ENCODE assay signal across 11 cellular contexts in genomic region chr6:32046450-32047083, GRCh38. TPM values are rescaled to one million over a fixed set of nuclear protein-coding genes. Genes with fewer than 3 reads are reported as not detected.
A peak's percentile ranks its signal among the peaks of the same experiment; 100 is the strongest.
DNase-seq lines count a peak whose midpoint lies in the region; ATAC-seq and TF ChIP-seq lines count a peak whose summit lies in the region.
"Had no signal": no experiment of that assay in that cellular context is flagged by ENCODE, and none has a peak within 500 bp of the region (broad histone marks: within the 10 kb centered on the region; RNA-seq: fewer than 3 reads in every experiment).

No MANE protein-coding gene starts in this region.

- H3F3A ChIP-seq in PC-9 (ENCODE audit: insufficient read depth, low read depth): peaks cover 19% of the 10 kb centered on the region; the same call in 1 of the 2 replicates

- POLR2A ChIA-PET in PC-9 (lab: Charles Lee; ENCODE audit: unreplicated experiment): interaction anchor here (0.5 to 0.6 kb wide), 5 partner anchors 30 to 137 kb away, joined by 3 to 6 read pairs (median 4); partner anchors contain the start of gene CFB

- intact Hi-C loops in PC-9 (cut with micrococcal nuclease; ENCODE audit: unreplicated experiment): loop anchor here (2.0 kb wide), 2 partner anchors 32 to 68 kb away; no protein-coding TSS in a partner anchor
- intact Hi-C loops in posterior vena cava (cut with DNase I): no loop called here

- no peaks in the 10 kb centered on the region for H3K36me3 Mint-ChIP-seq in activated naive CD4-positive, alpha-beta T cell treated with anti-CD3 and anti-CD28 coated beads, Interleukin-2, amount 50 U/mL, for 72 hours

- H3K9me3 Mint-ChIP-seq in activated naive CD4-positive, alpha-beta T cell treated with anti-CD3 and anti-CD28 coated beads, Interleukin-2, amount 50 U/mL, for 72 hours: no peaks in the 10 kb centered on the region

- no peaks in the 10 kb centered on the region for H4K20me1 ChIP-seq in PC-9 (ENCODE audit: insufficient read depth)

- TSS peak; percentile 88 for BruUV-seq in PC-9 (replicated peaks; lab: Mats Ljungman, UMichigan)

- H2AFZ ChIP-seq in PC-9: peak overlapping the region; percentile 70

- H3K27ac ChIP-seq in PC-9: peak overlapping the region; percentile 91
- H3K27ac ChIP-seq: epithelial cell of prostate had no signal

- CTCF ChIA-PET in PC-9 (lab: Charles Lee): no interaction called here

- H3K27ac Mint-ChIP-seq in activated naive CD4-positive, alpha-beta T cell treated with anti-CD3 and anti-CD28 coated beads, Interleukin-2, amount 50 U/mL, for 72 hours: no peak overlapping the region

- DNase-seq in DMS79 treated with DMSO at 0.1 percent for 48 hours (lab: John Stamatoyannopoulos, UW): peak; percentile 36
- peak; percentile 49 to 66 for DNase-seq in PC-9
- DNase-seq in fibroblast of gingiva (ENCODE audit: low read depth): peak; percentile 18
- DNase-seq in posterior vena cava (ENCODE audit: low spot score): peak; percentile 90
- DNase-seq in NCI-H1694 (lab: John Stamatoyannopoulos, UW): no peak
- no peak for DNase-seq in activated naive CD4-positive, alpha-beta T cell treated with anti-CD3 and anti-CD28 coated beads, Interleukin-2, amount 50 U/mL, for 72 hours (ENCODE audit: low spot score in 2 of 2)
- DNase-seq in stimulated activated CD4-positive, alpha-beta T cell treated with anti-CD3 and anti-CD28 coated beads, Interleukin-1b, Interleukin-23, amount 100 ng/mL, for 48 hours: no peak
- DNase-seq in omental fat pad (ENCODE audit: low spot score): no peak
- DNase-seq: occipital lobe; stimulated activated naive CD8-positive, alpha-beta T cell treated with anti-CD3 and anti-CD28 coated beads, Interleukin-15, Interleukin-2, amounts not matched to agents 100 U/mL and 50 U/mL, for 24 hours had no signal

- peaks cover 30% of the 10 kb centered on the region for H3K4me1 ChIP-seq in PC-9 (replicated peaks; ENCODE audit: insufficient read depth)

- H3K9me2 ChIP-seq in PC-9 (ENCODE audit: insufficient read depth): no peaks in the 10 kb centered on the region

- no peaks in the 10 kb centered on the region for H3K36me3 ChIP-seq in PC-9 (ENCODE audit: low read depth)

- no peaks in the 10 kb centered on the region for H3K79me2 ChIP-seq in PC-9 (ENCODE audit: low read depth)

- ATAC-seq in activated naive CD4-positive, alpha-beta T cell treated with anti-CD3 and anti-CD28 coated beads, Interleukin-2, amount 50 U/mL, for 72 hours: no peak
- no peak for ATAC-seq in omental fat pad (ENCODE audit: low FRiP score)
- ATAC-seq: stimulated activated naive CD8-positive, alpha-beta T cell treated with anti-CD3 and anti-CD28 coated beads, Interleukin-15, Interleukin-2, amounts not matched to agents 100 U/mL and 50 U/mL, for 24 hours had no signal

- peak overlapping the region; percentile 87 for H3K4me2 ChIP-seq in PC-9

- TF ChIP-seq CTCF in PC-9 (conservative IDR thresholded peaks at IDR 0.05) (peak; percentile 34; the same call in 1 of the 2 replicates), omental fat pad (IDR thresholded peaks at IDR 0.05) (no peak)

- H3K4me3 ChIP-seq in PC-9: no peak overlapping the region; the same call in 1 of the 2 replicates

- H3K9me3 ChIP-seq in PC-9 (ENCODE audit: insufficient read depth, low read depth): no peaks in the 10 kb centered on the region

- no peaks in the 10 kb centered on the region for H3K27me3 ChIP-seq in PC-9 (ENCODE audit: insufficient read depth, low read depth)

RNA-seq across cellular contexts. Expression of gene CYP21A2, which starts 8.4 kb away (rescaled TPM):
- total RNA-seq in PC-9 (2021) (0.33 TPM in 1 of 2 replicates, not detected in the other), posterior vena cava (1 to 10 TPM in 1 of 2 donors, under 1 TPM in 1; 0.56 to 2.5 TPM), omental fat pad (1 to 10 TPM in 3 of 4 donors, under 1 TPM in 1; 0.63 to 5.7 (median 2.8) TPM)
- total RNA-seq in activated naive CD4-positive, alpha-beta T cell treated with anti-CD3 and anti-CD28 coated beads, Interleukin-2, amount 50 U/mL, for 72 hours: under 1 TPM; 0.32 to 0.49 TPM
- total RNA-seq: occipital lobe had no signal

RNA-seq across cellular contexts. Expression of gene C4B, which starts 32.0 kb away (rescaled TPM):
- total RNA-seq in PC-9 (2021) (7.5 and 8.3 TPM in 2 replicates), posterior vena cava (100 to 1,000 TPM in 1 of 2 donors, 10 to 100 TPM in 1; 45.4 to 121 TPM), omental fat pad (100 to 1,000 TPM in 3 of 4 donors, 10 to 100 TPM in 1; 15.4 to 912 (median 204) TPM)
- total RNA-seq in activated naive CD4-positive, alpha-beta T cell treated with anti-CD3 and anti-CD28 coated beads, Interleukin-2, amount 50 U/mL, for 72 hours: 1 to 10 TPM; 3.9 to 5.2 TPM

Comparison
In these comparisons a context has a peak if more than half of its experiments do, and no peak if none do; other contexts are left out.
1. DNase-seq: peak in DMS79 treated with DMSO at 0.1 percent for 48 hours (single experiment), PC-9 (2 of 2), fibroblast of gingiva (single experiment) and posterior vena cava (single experiment); none in NCI-H1694 (single experiment), activated naive CD4-positive, alpha-beta T cell treated with anti-CD3 and anti-CD28 coated beads, Interleukin-2, amount 50 U/mL, for 72 hours (0 of 2), stimulated activated CD4-positive, alpha-beta T cell treated with anti-CD3 and anti-CD28 coated beads, Interleukin-1b, Interleukin-23, amount 100 ng/mL, for 48 hours (single experiment) and omental fat pad (single experiment).